27 cellular contexts compared by ENCODE assay signal in genomic region chr11:70430671-70431574, GRCh38.
"Had no signal": no experiment of that assay in that cellular context is flagged by ENCODE, and none has a peak within 500 bp of the region (broad histone marks: within the 10 kb centered on the region; RNA-seq: fewer than 3 reads in every experiment).

No MANE protein-coding gene starts in this region.

- ATAC-seq: activated naive CD4-positive, alpha-beta T cell treated with anti-CD3 and anti-CD28 coated beads, Interleukin-2, amount 50 U/mL, for 72 hours; activated T-cell treated with anti-CD3 and anti-CD28 coated beads, Interleukin-2, amount 50 U/mL, for 72 hours; left lung; stimulated activated naive CD8-positive, alpha-beta T cell treated with anti-CD3 and anti-CD28 coated beads, Interleukin-15, amount 100 ng/mL, for 72 hours; upper lobe of right lung had no signal

- H3K9ac ChIP-seq: neural progenitor cell had no signal

- H3K9me3 ChIP-seq: esophagus muscularis mucosa, heart right ventricle, left lung, prostate gland, upper lobe of right lung had no signal

- DNase-seq: activated CD4-positive, alpha-beta T cell treated with anti-CD3 and anti-CD28 coated beads for 4 hours; activated CD4-positive, alpha-beta T cell treated with anti-CD3 and anti-CD28 coated beads, Interleukin-2, amount 50 U/mL, for 4 hours; activated naive CD4-positive, alpha-beta T cell; activated T-cell treated with anti-CD3 and anti-CD28 coated beads for 4 hours; activated T-cell treated with anti-CD3 and anti-CD28 coated beads, Interleukin-2, amount 50 U/mL, for 72 hours; foreskin melanocyte; heart right ventricle; mesendoderm; natural killer cell; retina; stimulated activated CD4-positive, alpha-beta T cell treated with anti-CD3 and anti-CD28 coated beads, Interleukin-1b, Interleukin-23, amount 100 ng/mL, for 48 hours; stimulated activated CD4-positive, alpha-beta T cell treated with anti-CD3 and anti-CD28 coated beads, Interleukin-4, amount 100 ng/mL, for 4 hours; stimulated activated CD8-positive, alpha-beta memory T cell treated with anti-CD3 and anti-CD28 coated beads, Interleukin-4, amount 100 ng/mL, for 48 hours; stimulated activated naive CD8-positive, alpha-beta T cell treated with anti-CD3 and anti-CD28 coated beads, Interleukin-15, amount 100 ng/mL, for 72 hours; substantia nigra; T-helper 1 cell; upper lobe of right lung had no signal

- H3K27ac ChIP-seq: esophagus muscularis mucosa, heart right ventricle, left lung, neural progenitor cell, prostate gland, upper lobe of right lung had no signal

- H2AFZ ChIP-seq: neural progenitor cell had no signal

- H3K4me1 Mint-ChIP-seq: brain; neural progenitor cell; stimulated activated naive CD8-positive, alpha-beta T cell treated with anti-CD3 and anti-CD28 coated beads, Interleukin-15, amount 100 ng/mL, for 72 hours had no signal

- H3K4me1 ChIP-seq: esophagus muscularis mucosa, left lung, neural progenitor cell, prostate gland, upper lobe of right lung had no signal

- H3K27me3 Mint-ChIP-seq: brain had no signal

- H3K36me3 Mint-ChIP-seq: natural killer cell; stimulated activated memory B cell treated with anti-CD40 and anti-IgM and Interleukin-4, amounts not matched to agents 10 μg/mL and 1 μg/mL and 100 μg/mL, for 72 hours had no signal

- H3K36me3 ChIP-seq: neural progenitor cell had no signal

- H3K4me3 Mint-ChIP-seq: activated T-cell treated with anti-CD3 and anti-CD28 coated beads, Interleukin-2, amount 50 U/mL, for 72 hours; brain; natural killer cell; neural progenitor cell; stimulated activated memory B cell treated with anti-CD40 and anti-IgM and Interleukin-4, amounts not matched to agents 10 μg/mL and 1 μg/mL and 100 μg/mL, for 72 hours; stimulated activated naive CD8-positive, alpha-beta T cell treated with anti-CD3 and anti-CD28 coated beads, Interleukin-15, amount 100 ng/mL, for 72 hours; T-helper 2 cell treated with Interferon-gamma antibody and Interleukin-4, amounts not matched to agents 5 μg/mL and 100 μg/mL, for 36 hours had no signal

- H3K4me3 ChIP-seq: esophagus muscularis mucosa, heart right ventricle, left lung, lung, neural progenitor cell, prostate gland, smooth muscle cell, upper lobe of right lung had no signal

- H3K4me2 ChIP-seq: neural progenitor cell, smooth muscle cell had no signal

- H3K27ac Mint-ChIP-seq: activated T-cell treated with anti-CD3 and anti-CD28 coated beads, Interleukin-2, amount 50 U/mL, for 72 hours; stimulated activated memory B cell treated with anti-CD40 and anti-IgM and Interleukin-4, amounts not matched to agents 10 μg/mL and 1 μg/mL and 100 μg/mL, for 72 hours; T-helper 2 cell treated with Interferon-gamma antibody and Interleukin-4, amounts not matched to agents 5 μg/mL and 100 μg/mL, for 36 hours had no signal

- H3K27me3 ChIP-seq: esophagus muscularis mucosa, neural progenitor cell, upper lobe of right lung had no signal

- H3K9me3 Mint-ChIP-seq: activated naive CD4-positive, alpha-beta T cell treated with anti-CD3 and anti-CD28 coated beads, Interleukin-2, amount 50 U/mL, for 72 hours; activated T-cell treated with anti-CD3 and anti-CD28 coated beads, Interleukin-2, amount 50 U/mL, for 72 hours; brain; natural killer cell; neural progenitor cell; stimulated activated memory B cell treated with anti-CD40 and anti-IgM and Interleukin-4, amounts not matched to agents 10 μg/mL and 1 μg/mL and 100 μg/mL, for 72 hours; stimulated activated naive CD8-positive, alpha-beta T cell treated with anti-CD3 and anti-CD28 coated beads, Interleukin-15, amount 100 ng/mL, for 72 hours; T-helper 2 cell treated with Interferon-gamma antibody and Interleukin-4, amounts not matched to agents 5 μg/mL and 100 μg/mL, for 36 hours had no signal
